Comparison of ENCODE assay signal across 8 cellular contexts in the genomic region with DNA sequence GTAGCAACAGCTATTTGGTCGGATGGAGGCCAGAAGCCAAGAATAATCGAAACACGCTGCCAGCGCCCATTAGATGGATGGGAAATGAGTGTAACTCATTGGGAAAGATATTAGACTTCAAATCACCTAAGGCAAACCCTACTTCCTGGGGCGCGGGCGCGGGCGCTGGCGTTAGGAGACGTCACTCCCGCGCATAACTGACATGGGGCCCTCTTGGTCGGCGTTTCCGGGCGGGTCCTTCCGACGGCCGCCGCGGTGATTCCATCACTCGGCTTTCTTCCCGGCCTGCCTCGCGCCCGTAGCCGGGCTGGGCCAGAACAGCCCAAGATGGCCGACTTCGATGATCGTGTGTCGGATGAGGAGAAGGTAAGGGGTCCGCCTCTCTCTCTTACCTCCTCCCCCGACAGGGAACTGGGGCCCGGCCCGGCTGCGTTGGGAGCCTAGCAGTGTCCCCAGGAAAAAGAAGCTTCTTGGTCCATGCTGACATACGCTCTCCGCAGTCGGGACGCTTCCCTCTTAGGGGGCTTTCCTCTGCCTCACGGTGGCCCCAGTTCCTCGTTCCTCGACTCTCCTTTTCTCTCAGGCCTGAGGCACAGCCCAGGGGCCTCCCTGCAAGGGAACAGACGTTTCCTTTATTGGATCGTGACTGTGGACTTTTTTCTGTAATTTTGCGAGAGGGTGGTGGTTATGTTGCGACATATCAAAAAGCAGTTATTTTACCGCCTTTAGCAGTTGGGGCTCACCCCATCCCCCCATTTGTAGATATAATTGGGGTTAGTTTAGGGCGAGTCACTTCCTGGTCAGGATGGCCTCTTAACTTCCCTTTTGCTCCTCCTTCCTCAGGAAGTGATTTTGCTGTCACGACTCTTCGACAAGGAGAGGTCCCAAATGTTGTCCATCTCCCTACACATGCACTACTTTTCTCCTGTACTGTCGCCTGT. TPM values are rescaled to one million over a fixed set of nuclear protein-coding genes. Genes with fewer than 3 reads are reported as not detected.
A peak's percentile ranks its signal among the peaks of the same experiment; 100 is the strongest.
DNase-seq lines count a peak whose midpoint lies in the region; ATAC-seq lines count a peak whose summit lies in the region.

A gene (plus strand): TSS at position 315 of the 941 bp plus-strand sequence. CDS start 13 bp downstream, at position 328.

- peak within 1 kb of the TSS; percentile 99 for H3K27ac Mint-ChIP-seq in activated CD8-positive, alpha-beta memory T cell treated with anti-CD3 and anti-CD28 coated beads, Interleukin-2, amount 10 ng/mL, durations not matched to agents 7 days and 5 days

- no peaks in the 10 kb centered on the region for H3K27me3 Mint-ChIP-seq in activated CD8-positive, alpha-beta memory T cell treated with anti-CD3 and anti-CD28 coated beads, Interleukin-2, amount 10 ng/mL, durations not matched to agents 7 days and 5 days

- peak; percentile 80 for ATAC-seq in GM21390 (IDR thresholded peaks at IDR 0.05; ENCODE audit: unreplicated experiment)
- ATAC-seq in activated CD8-positive, alpha-beta memory T cell treated with anti-CD3 and anti-CD28 coated beads, Interleukin-2, amount 10 ng/mL, durations not matched to agents 7 days and 5 days = peak; percentile 83

- CTCF ChIA-PET in activated CD8-positive, alpha-beta memory T cell treated with anti-CD3 and anti-CD28 coated beads, Interleukin-2, amount 10 ng/mL, durations not matched to agents 7 days and 5 days (lab: Charles Lee) = interaction anchor here (1.0 to 3.3 kb wide), 6 partner anchors 54 to 865 kb away, joined by 3 to 14 read pairs (median 4); a partner anchor contains a TSS

- H3K9ac ChIP-seq in HUES48 (ENCODE audit: low read depth, low read length) (peak within 1 kb of the TSS; percentile 97), NT2/D1 (ENCODE audit: insufficient read length, low read depth) (peak within 1 kb of the TSS; percentile 99), endocrine pancreas (ENCODE audit: control insufficient read depth, insufficient read depth, low read length) (peak within 1 kb of the TSS; percentile 100)

- DNase-seq in Caki2 (ENCODE audit: low read depth) (peak; percentile 83), NT2/D1 (ENCODE audit: low read depth, low spot score) (peak; percentile 87), mesenteric fat pad (ENCODE audit: low spot score) (peak; percentile 97)
- DNase-seq in activated CD8-positive, alpha-beta memory T cell treated with anti-CD3 and anti-CD28 coated beads, Interleukin-2, amount 10 ng/mL, durations not matched to agents 7 days and 5 days = peak; percentile 96
- peak; percentile 82 for DNase-seq in stimulated activated CD8-positive, alpha-beta memory T cell treated with anti-CD3 and anti-CD28 coated beads, Interleukin-15, amount 100 ng/mL, for 1 hour (ENCODE audit: low read depth)

- H3K4me3 Mint-ChIP-seq in activated CD8-positive, alpha-beta memory T cell treated with anti-CD3 and anti-CD28 coated beads, Interleukin-2, amount 10 ng/mL, durations not matched to agents 7 days and 5 days = peak within 1 kb of the TSS; percentile 99

- peak within 1 kb of the TSS; percentile 98 for H3K27ac ChIP-seq in HUES48 (ENCODE audit: low read depth, low read length)

- H3K36me3 ChIP-seq in HUES48 (ENCODE audit: control insufficient read depth, insufficient read depth, low read length) = peaks cover 19% of the 10 kb centered on the region
- H3K36me3 ChIP-seq in NT2/D1 (ENCODE audit: insufficient read depth, insufficient read length, low read length) = peaks cover 34% of the 10 kb centered on the region
- H3K36me3 ChIP-seq in endocrine pancreas (ENCODE audit: control insufficient read depth, insufficient read depth, low read length) = no peaks in the 10 kb centered on the region

- peaks cover 29% of the 10 kb centered on the region for H3K36me3 Mint-ChIP-seq in activated CD8-positive, alpha-beta memory T cell treated with anti-CD3 and anti-CD28 coated beads, Interleukin-2, amount 10 ng/mL, durations not matched to agents 7 days and 5 days

- H3K27me3 ChIP-seq in HUES48 (ENCODE audit: control insufficient read depth, insufficient read depth, low read length) (no peaks in the 10 kb centered on the region), NT2/D1 (ENCODE audit: insufficient read depth, insufficient read length) (no peaks in the 10 kb centered on the region), endocrine pancreas (ENCODE audit: control insufficient read depth, insufficient read depth, low read length) (no peaks in the 10 kb centered on the region)

- H3K9me3 ChIP-seq in HUES48 (ENCODE audit: control insufficient read depth, insufficient read depth, low read length) = no peaks in the 10 kb centered on the region
- H3K9me3 ChIP-seq in NT2/D1 (ENCODE audit: insufficient read depth, low read length) = no peaks in the 10 kb centered on the region
- H3K9me3 ChIP-seq in endocrine pancreas (ENCODE audit: control insufficient read depth, low read length) = no peaks in the 10 kb centered on the region

- peak within 1 kb of the TSS; percentile 95 for H3K4me3 ChIP-seq in HUES48 (ENCODE audit: low read depth, low read length)
- peak within 1 kb of the TSS; percentile 96 for H3K4me3 ChIP-seq in NT2/D1 (ENCODE audit: insufficient read length, low read depth)
- H3K4me3 ChIP-seq in endocrine pancreas (ENCODE audit: control insufficient read depth, insufficient read depth, low read length) = peak within 1 kb of the TSS; percentile 97

- in situ Hi-C loops in Caki2 (cut with HindIII; ENCODE audit: low pct_unique_long_range_greater_than_20kb, low sequenced_read_pairs) = no loop called here

- H3K9me3 Mint-ChIP-seq in activated CD8-positive, alpha-beta memory T cell treated with anti-CD3 and anti-CD28 coated beads, Interleukin-2, amount 10 ng/mL, durations not matched to agents 7 days and 5 days (ENCODE audit: low read depth) = no peaks in the 10 kb centered on the region

- H3K4me1 Mint-ChIP-seq in activated CD8-positive, alpha-beta memory T cell treated with anti-CD3 and anti-CD28 coated beads, Interleukin-2, amount 10 ng/mL, durations not matched to agents 7 days and 5 days = peaks cover 31% of the 10 kb centered on the region

- peaks cover 14% of the 10 kb centered on the region for H3K4me1 ChIP-seq in HUES48 (ENCODE audit: control insufficient read depth, insufficient read depth, low read length)
- H3K4me1 ChIP-seq in NT2/D1 (ENCODE audit: insufficient read depth, insufficient read length) = no peaks in the 10 kb centered on the region
- peaks cover 10% of the 10 kb centered on the region for H3K4me1 ChIP-seq in endocrine pancreas (ENCODE audit: control insufficient read depth, insufficient read depth, low read length)

RNA-seq across cellular contexts. Expression of the gene that starts here (rescaled TPM):
- total RNA-seq in Caki2 (2014; rRNA removed; shearing (Covaris generic); ENCODE audit: low replicate concordance) = 192 and 237 TPM in 2 replicates
- total RNA-seq in activated CD8-positive, alpha-beta memory T cell treated with anti-CD3 and anti-CD28 coated beads, Interleukin-2, amount 10 ng/mL, durations not matched to agents 7 days and 5 days = 100 to 1,000 TPM; 293 to 301 TPM
- 142 TPM for total RNA-seq in mesenteric fat pad

Comparison
In these comparisons a context has a peak if more than half of its experiments do, and no peak if none do; other contexts are left out.
1. Peak in every context shown above with its lines: DNase-seq, ATAC-seq, H3K4me3 ChIP-seq and H3K27ac ChIP-seq.